8 cellular contexts compared by ENCODE assay signal in the genomic region with DNA sequence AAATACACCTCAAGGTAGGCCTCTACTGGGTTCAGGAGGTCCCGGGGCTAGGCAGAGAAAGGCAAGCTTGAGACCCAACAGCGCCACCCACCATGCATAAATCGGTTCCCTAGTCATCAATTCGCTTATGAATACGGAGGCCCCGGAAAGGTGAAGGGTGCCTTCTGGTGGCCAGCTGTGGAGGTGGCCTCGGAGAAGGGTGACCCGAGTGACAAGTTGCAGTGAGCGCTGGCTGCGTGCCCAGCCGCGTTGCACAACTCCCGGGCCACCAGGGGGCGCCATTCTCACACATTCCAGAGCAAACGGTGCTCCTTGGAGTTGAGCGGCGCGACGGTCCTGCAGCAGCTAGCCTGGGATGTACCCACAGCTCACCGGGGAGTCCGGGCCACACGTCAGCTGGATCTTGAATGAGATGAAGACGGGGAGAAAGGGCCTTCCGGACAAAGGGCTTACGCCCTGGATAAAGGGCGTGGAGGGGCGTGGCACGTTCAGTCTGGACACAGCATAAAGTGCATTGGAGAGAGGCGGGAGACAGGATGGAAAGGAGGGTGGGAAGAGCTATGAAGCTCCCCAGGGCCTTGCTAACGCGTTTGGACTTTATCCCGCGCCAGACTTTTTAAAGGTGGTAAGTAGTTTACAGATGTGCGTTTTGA. TPM values are rescaled to one million over a fixed set of nuclear protein-coding genes. Genes with fewer than 3 reads are reported as not detected.
DNase-seq lines count a peak whose midpoint lies in the region; ATAC-seq and TF ChIP-seq lines count a peak whose summit lies in the region.

No MANE protein-coding gene starts in this region.

- H3K4me3 ChIP-seq in BJ (ENCODE audit: low read depth, low read length), result peak overlapping the region; percentile 37
- H3K4me3 ChIP-seq in choroid plexus epithelial cell (ENCODE audit: low read depth, low read length), result peak overlapping the region; percentile 52

- ATAC-seq in HG03439 (IDR thresholded peaks at IDR 0.05; ENCODE audit: unreplicated experiment), result peak; percentile 85
- peak; percentile 95 for ATAC-seq in left lobe of liver

- peak; percentile 36 for DNase-seq in BJ (ENCODE audit: low read depth)
- peak; percentile 40 for DNase-seq in GM19238 (ENCODE audit: insufficient read length, low spot score)
- DNase-seq in NCI-H510A (lab: John Stamatoyannopoulos, UW), result peak; percentile 92
- peak; percentile 97 for DNase-seq in activated CD4-positive, alpha-beta T cell treated with anti-CD3 and anti-CD28 coated beads for 1 hour
- DNase-seq in choroid plexus epithelial cell (ENCODE audit: low read depth), result peak; percentile 89
- DNase-seq in left lobe of liver (ENCODE audit: low spot score), result peak; percentile 98
- DNase-seq in stimulated activated CD4-positive, alpha-beta T cell treated with anti-CD3 and anti-CD28 coated beads, Interleukin-4, amount 100 ng/mL, for 1 hour, result peak; percentile 99

- H3K36me3 ChIP-seq in BJ (ENCODE audit: control insufficient read depth, insufficient read depth, low read length), result no peaks in the 10 kb centered on the region

- POLR2A ChIA-PET in BJ (lab: Charles Lee), result interaction anchor here (0.6 kb wide), 2 partner anchors 49 to 407 kb away, joined by 3 to 6 read pairs; no protein-coding TSS in a partner anchor

- CTCF ChIA-PET in BJ (lab: Yijun Ruan, JAX), result interaction anchor here (0.6 to 3.2 kb wide), 65 partner anchors 9 to 476 kb away, joined by 3 to 106 read pairs (median 5); partner anchors contain the start of gene TRABD2A

- H3K27me3 ChIP-seq in BJ (ENCODE audit: control insufficient read depth, insufficient read depth, low read length), result no peaks in the 10 kb centered on the region

- TF ChIP-seq CTCF in BJ (IDR thresholded peaks at IDR 0.05; ENCODE audit: insufficient read depth, low read depth, low read length) (peak; percentile 94), choroid plexus epithelial cell (conservative IDR thresholded peaks at IDR 0.05; ENCODE audit: low read depth, low read length) (peak; percentile 91)

RNA-seq across cellular contexts. Expression of gene TMSB10, which starts 20.4 kb away (rescaled TPM):
- 2,234 and 3,073 TPM in 2 replicates for polyA plus RNA-seq in BJ (2011; rRNA removed)
- 333 and 339 TPM in 2 replicates for polyA minus RNA-seq in BJ (2011; rRNA and poly(A)+ RNA removed)
- 112 TPM for total RNA-seq in left lobe of liver

RNA-seq across cellular contexts. Expression of gene TRABD2A, which starts 45.0 kb away (rescaled TPM):
- polyA plus RNA-seq in BJ (2011; rRNA removed), result 3.0 and 3.8 TPM in 2 replicates
- 4.1 and 4.8 TPM in 2 replicates for polyA minus RNA-seq in BJ (2011; rRNA and poly(A)+ RNA removed)
- 0.68 TPM for total RNA-seq in left lobe of liver

RNA-seq across cellular contexts. Expression of gene KCMF1, which starts 45.1 kb away (rescaled TPM):
- polyA plus RNA-seq in BJ (2011; rRNA removed), result 83.3 and 146 TPM in 2 replicates
- polyA minus RNA-seq in BJ (2011; rRNA and poly(A)+ RNA removed), result 70.7 and 74.4 TPM in 2 replicates
- total RNA-seq in left lobe of liver, result 39.1 TPM

Comparison
In these comparisons a context has a peak if more than half of its experiments do, and no peak if none do; other contexts are left out.
1. Peak in every context shown above with its lines: DNase-seq, ATAC-seq and H3K4me3 ChIP-seq.
2. DNase-seq: peak in every context shown above with its lines; median percentile 99 in stimulated activated CD4-positive, alpha-beta T cell treated with anti-CD3 and anti-CD28 coated beads, Interleukin-4, amount 100 ng/mL, for 1 hour; 98 in left lobe of liver; 97 in activated CD4-positive, alpha-beta T cell treated with anti-CD3 and anti-CD28 coated beads for 1 hour; 92 in NCI-H510A; 89 in choroid plexus epithelial cell; 40 in GM19238; 36 in BJ.